In genomic region chr9:137311971-137312851, GRCh38 we compare ENCODE assay signal across 15 cellular contexts. TPM values are rescaled to one million over a fixed set of nuclear protein-coding genes. Genes with fewer than 3 reads are reported as not detected.
DNase-seq lines count a peak whose midpoint lies in the region; ATAC-seq and TF ChIP-seq lines count a peak whose summit lies in the region.
"Had no signal": no experiment of that assay in that cellular context is flagged by ENCODE, and none has a peak within 500 bp of the region (broad histone marks: within the 10 kb centered on the region; RNA-seq: fewer than 3 reads in every experiment).

No MANE protein-coding gene starts in this region.

- no peak overlapping the region for H3K4me3 Mint-ChIP-seq in natural killer cell treated with Interleukin-12 subunit alpha and Interleukin-12 subunit beta and Interleukin-15 and Interleukin-18, amount 100 ng/mL, for 72 hours
- no peak overlapping the region for H3K4me3 Mint-ChIP-seq in natural killer cell
- H3K4me3 Mint-ChIP-seq: activated CD4-positive, alpha-beta memory T cell treated with anti-CD3 and anti-CD28 coated beads, Interleukin-2, amount 10 ng/mL, durations not matched to agents 7 days and 5 days had no signal

- peaks cover 6% of the 10 kb centered on the region for H3K27me3 ChIP-seq in colonic mucosa
- H3K27me3 ChIP-seq in mucosa of stomach (ENCODE audit: control insufficient read depth, insufficient read depth, low read length), result peaks cover 28% of the 10 kb centered on the region
- peaks cover 33% of the 10 kb centered on the region for H3K27me3 ChIP-seq in SJCRH30

- H3K27ac ChIP-seq in colonic mucosa (peak overlapping the region; percentile 90), SJCRH30 (no peak overlapping the region)
- H3K27ac ChIP-seq: neutrophil had no signal

- peak overlapping the region; percentile 40 to 75 for H3K9ac ChIP-seq in colonic mucosa (ENCODE audit: low read depth in 2 of 2, low read length in 2 of 2)
- H3K9ac ChIP-seq in mucosa of stomach (ENCODE audit: low read length), result peak overlapping the region; percentile 58

- no peaks in the 10 kb centered on the region for H3K4me1 Mint-ChIP-seq in natural killer cell treated with Interleukin-12 subunit alpha and Interleukin-12 subunit beta and Interleukin-15 and Interleukin-18, amount 100 ng/mL, for 72 hours (ENCODE audit: low read depth in 2 of 2)
- H3K4me1 Mint-ChIP-seq in natural killer cell, result peaks cover 0 to 9% of the 10 kb centered on the region in 2 donors
- H3K4me1 Mint-ChIP-seq: activated CD4-positive, alpha-beta memory T cell treated with anti-CD3 and anti-CD28 coated beads, Interleukin-2, amount 10 ng/mL, durations not matched to agents 7 days and 5 days had no signal

- no peak for TF ChIP-seq CTCF in natural killer cell (IDR thresholded peaks at IDR 0.05)
- TF ChIP-seq CTCF in colonic mucosa (IDR thresholded peaks at IDR 0.05), result no peak

- no peaks in the 10 kb centered on the region for H3K27me3 Mint-ChIP-seq in natural killer cell treated with Interleukin-12 subunit alpha and Interleukin-12 subunit beta and Interleukin-15 and Interleukin-18, amount 100 ng/mL, for 72 hours
- no peaks in the 10 kb centered on the region for H3K27me3 Mint-ChIP-seq in natural killer cell (ENCODE audit: low read depth in 2 of 2)
- H3K27me3 Mint-ChIP-seq: activated CD4-positive, alpha-beta memory T cell treated with anti-CD3 and anti-CD28 coated beads, Interleukin-2, amount 10 ng/mL, durations not matched to agents 7 days and 5 days had no signal

- H3K27ac Mint-ChIP-seq in natural killer cell treated with Interleukin-12 subunit alpha and Interleukin-12 subunit beta and Interleukin-15 and Interleukin-18, amount 100 ng/mL, for 72 hours, result no peak overlapping the region
- H3K27ac Mint-ChIP-seq in natural killer cell, result no peak overlapping the region
- H3K27ac Mint-ChIP-seq: activated CD4-positive, alpha-beta memory T cell treated with anti-CD3 and anti-CD28 coated beads, Interleukin-2, amount 10 ng/mL, durations not matched to agents 7 days and 5 days had no signal

- H3K9me3 Mint-ChIP-seq in natural killer cell treated with Interleukin-12 subunit alpha and Interleukin-12 subunit beta and Interleukin-15 and Interleukin-18, amount 100 ng/mL, for 72 hours, result no peaks in the 10 kb centered on the region
- no peaks in the 10 kb centered on the region for H3K9me3 Mint-ChIP-seq in natural killer cell
- H3K9me3 Mint-ChIP-seq: activated CD4-positive, alpha-beta memory T cell treated with anti-CD3 and anti-CD28 coated beads, Interleukin-2, amount 10 ng/mL, durations not matched to agents 7 days and 5 days had no signal

- peak; percentile 46 for DNase-seq in natural killer cell treated with Interleukin-12 subunit alpha and Interleukin-12 subunit beta and Interleukin-15 and Interleukin-18, amount 100 ng/mL, for 72 hours (ENCODE audit: low spot score)
- DNase-seq in natural killer cell (no peak), colonic mucosa (no peak), H4 (ENCODE audit: low spot score) (no peak), ecto neural progenitor cell (ENCODE audit: low spot score) (no peak), pons (ENCODE audit: low spot score) (no peak), SJCRH30 (no peak)
- DNase-seq: KBM-7, NCI-H1436, T-helper 9 cell had no signal

- H3K4me3 ChIP-seq in colonic mucosa, result no peak overlapping the region
- no peak overlapping the region for H3K4me3 ChIP-seq in mucosa of stomach (ENCODE audit: low read length)
- H3K4me3 ChIP-seq in SJCRH30, result no peak overlapping the region
- H3K4me3 ChIP-seq: tibial nerve had no signal

- no peaks in the 10 kb centered on the region for H3K36me3 ChIP-seq in colonic mucosa
- H3K36me3 ChIP-seq in mucosa of stomach (ENCODE audit: control insufficient read depth, insufficient read depth, low read length), result no peaks in the 10 kb centered on the region
- no peaks in the 10 kb centered on the region for H3K36me3 ChIP-seq in SJCRH30
- H3K36me3 ChIP-seq: neutrophil, tibial nerve had no signal

- ATAC-seq in natural killer cell treated with Interleukin-12 subunit alpha and Interleukin-12 subunit beta and Interleukin-15 and Interleukin-18, amount 100 ng/mL, for 72 hours, result no peak
- no peak for ATAC-seq in natural killer cell
- ATAC-seq: left lobe of liver had no signal

- H3K9me3 ChIP-seq in colonic mucosa (no peaks in the 10 kb centered on the region), mucosa of stomach (ENCODE audit: control insufficient read depth, low read length) (no peaks in the 10 kb centered on the region), SJCRH30 (replicated peaks) (no peaks in the 10 kb centered on the region)
- H3K9me3 ChIP-seq: neutrophil, tibial nerve had no signal

- no peaks in the 10 kb centered on the region for H3K36me3 Mint-ChIP-seq in natural killer cell treated with Interleukin-12 subunit alpha and Interleukin-12 subunit beta and Interleukin-15 and Interleukin-18, amount 100 ng/mL, for 72 hours
- H3K36me3 Mint-ChIP-seq in natural killer cell, result no peaks in the 10 kb centered on the region

- peaks cover 15% of the 10 kb centered on the region for H3K4me1 ChIP-seq in colonic mucosa
- H3K4me1 ChIP-seq in mucosa of stomach (ENCODE audit: control insufficient read depth, insufficient read depth, low read length), result peaks cover 38% of the 10 kb centered on the region
- no peaks in the 10 kb centered on the region for H3K4me1 ChIP-seq in SJCRH30

- intact Hi-C loops in natural killer cell (cut with micrococcal nuclease) (no loop called here), colonic mucosa (cut with DNase I) (no loop called here)

RNA-seq across cellular contexts. Expression of gene NRARP, which starts 10.1 kb away (rescaled TPM):
- total RNA-seq in natural killer cell treated with Interleukin-12 subunit alpha and Interleukin-12 subunit beta and Interleukin-15 and Interleukin-18, amount 100 ng/mL, for 72 hours, result 1 to 10 TPM in 1 of 2 donors, under 1 TPM in 1; 0.88 to 2.6 TPM
- total RNA-seq in natural killer cell (1 to 10 TPM in 2 of 3 donors, under 1 TPM in 1; 0.88 to 2.3 (median 1.2) TPM), colonic mucosa (100 to 1,000 TPM; 120 to 178 TPM)
- 0.37 TPM in 1 of 2 replicates, not detected in the other for total RNA-seq in H4 (2014; rRNA removed; shearing (Covaris generic))
- total RNA-seq in SJCRH30 (2014; rRNA removed; shearing (Covaris generic)), result 0.89 and 1.0 TPM in 2 replicates

RNA-seq across cellular contexts. Expression of gene TOR4A, which starts 34.7 kb away (rescaled TPM):
- total RNA-seq in natural killer cell treated with Interleukin-12 subunit alpha and Interleukin-12 subunit beta and Interleukin-15 and Interleukin-18, amount 100 ng/mL, for 72 hours, result 10 to 100 TPM; 31.1 to 38.4 TPM
- total RNA-seq in natural killer cell (10 to 100 TPM; 16.3 to 24.6 (median 19.2) TPM), colonic mucosa (10 to 100 TPM; 57.1 to 63.9 TPM)
- 0.37 and 1.3 TPM in 2 replicates for total RNA-seq in H4 (2014; rRNA removed; shearing (Covaris generic))
- 4.0 and 4.4 TPM in 2 replicates for total RNA-seq in SJCRH30 (2014; rRNA removed; shearing (Covaris generic))

RNA-seq across cellular contexts. Expression of gene NELFB, which starts 57.1 kb away (rescaled TPM):
- total RNA-seq in natural killer cell treated with Interleukin-12 subunit alpha and Interleukin-12 subunit beta and Interleukin-15 and Interleukin-18, amount 100 ng/mL, for 72 hours, result 10 to 100 TPM; 58.8 to 90.3 TPM
- total RNA-seq in natural killer cell, result 10 to 100 TPM; 42.9 to 53.8 (median 52.6) TPM
- 10 to 100 TPM; 62.1 to 87.1 TPM for total RNA-seq in colonic mucosa
- 29.5 and 33.0 TPM in 2 replicates for total RNA-seq in H4 (2014; rRNA removed; shearing (Covaris generic))
- total RNA-seq in SJCRH30 (2014; rRNA removed; shearing (Covaris generic)), result 65.5 and 66.8 TPM in 2 replicates

Comparison
In these comparisons a context has a peak if more than half of its experiments do, and no peak if none do; other contexts are left out.
1. RNA of gene NRARP, which starts 10.1 kb away (total RNA-seq): 120 to 178 TPM in colonic mucosa; 0.88 to 2.6 TPM in natural killer cell treated with Interleukin-12 subunit alpha and Interleukin-12 subunit beta and Interleukin-15 and Interleukin-18, amount 100 ng/mL, for 72 hours, 0.88 to 2.3 TPM in natural killer cell, 0.89 to 1.0 TPM in SJCRH30 and 0.37 TPM in H4; every median in the first group is over 10 times any median in the second.